In the genomic region with DNA sequence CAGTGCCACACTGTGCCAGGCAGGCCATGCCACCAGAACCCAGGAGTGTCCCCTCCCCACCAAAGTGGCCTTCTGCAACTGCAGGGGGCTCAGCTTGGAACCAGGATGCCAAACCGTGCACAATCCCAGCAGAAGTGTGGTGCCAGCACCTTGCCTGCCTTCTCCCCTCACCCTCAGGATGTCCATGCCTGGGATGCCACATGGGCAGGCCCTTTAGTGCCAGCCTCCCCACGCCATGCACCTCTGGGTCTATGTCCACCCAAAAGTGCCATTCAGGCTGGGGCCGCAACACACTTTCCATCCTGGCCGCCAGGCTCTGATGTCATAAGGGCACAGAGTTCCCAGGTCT, we compare ENCODE assay signal across 11 cellular contexts. TPM values are rescaled to one million over a fixed set of nuclear protein-coding genes. Genes with fewer than 3 reads are reported as not detected.
DNase-seq lines count a peak whose midpoint lies in the region; ATAC-seq and TF ChIP-seq lines count a peak whose summit lies in the region.
"Had no signal": no experiment of that assay in that cellular context is flagged by ENCODE, and none has a peak within 500 bp of the region (broad histone marks: within the 10 kb centered on the region; RNA-seq: fewer than 3 reads in every experiment).

No MANE protein-coding gene starts in this region.

- H3K4me1 Mint-ChIP-seq in immature natural killer cell = peaks cover 36 to 38% of the 10 kb centered on the region in 2 donors

- peak overlapping the region; percentile 66 to 93 (median 89) for H3K27ac Mint-ChIP-seq in immature natural killer cell

- no peak for DNase-seq in adrenal gland
- DNase-seq in immature natural killer cell = no peak
- DNase-seq in NCI-H2196 (lab: John Stamatoyannopoulos, UW; ENCODE audit: unreplicated experiment) = no peak
- no peak for DNase-seq in GM20000 (ENCODE audit: low spot score)
- DNase-seq: activated gamma-delta T cell, NCI-H1694 had no signal

- TF ChIP-seq POLR2A in adrenal gland (IDR thresholded peaks at IDR 0.05) = no peak

- peaks cover 70 to 97% (median 80%) of the 10 kb centered on the region in 10 experiments for H3K4me1 ChIP-seq in BLaER1 treated with 17β-estradiol and CSF1 and Interleukin-3, amounts not matched to agents 10 nM and 100 nM
- H3K4me1 ChIP-seq in adrenal gland (replicated peaks in 1 of 2) (peaks cover 24 to 44% of the 10 kb centered on the region in 2 donors), skeletal muscle satellite cell (ENCODE audit: control insufficient read depth, insufficient read depth, low read length) (peaks cover 43% of the 10 kb centered on the region)

- no peaks in the 10 kb centered on the region for H3K9me3 Mint-ChIP-seq in immature natural killer cell

- peak overlapping the region in 10 of 11 experiments; percentile 29 to 70 (median 54); a peak in 17 of 22 replicates for H3K9ac ChIP-seq in BLaER1 treated with 17β-estradiol and CSF1 and Interleukin-3, amounts not matched to agents 10 nM and 100 nM
- peak overlapping the region; percentile 84 for H3K9ac ChIP-seq in skeletal muscle satellite cell (ENCODE audit: low read depth, low read length)

- 51 to 72% (median 70%) methylated on average over 3 to 4 of the region's 4 CpGs; no CpG with 5 or more reads in 1 of the 4 donors for WGBS in adrenal gland, 4 donors

- peak overlapping the region in 1 of 5 donors; percentile 36 for H3K4me3 Mint-ChIP-seq in immature natural killer cell

- intact Hi-C loops in adrenal gland (cut with DNase I) = no loop called here

- no peaks in the 10 kb centered on the region for H3K27me3 ChIP-seq in BLaER1 treated with 17β-estradiol and CSF1 and Interleukin-3, amounts not matched to agents 10 nM and 100 nM
- H3K27me3 ChIP-seq in adrenal gland (no peaks in the 10 kb centered on the region), skeletal muscle satellite cell (ENCODE audit: control insufficient read depth, insufficient read depth, low read length) (no peaks in the 10 kb centered on the region)

- H4K20me1 ChIP-seq in BLaER1 treated with 17β-estradiol and CSF1 and Interleukin-3, amounts not matched to agents 10 nM and 100 nM = no peaks in the 10 kb centered on the region

- peaks cover 0 to 13% (median 6%) of the 10 kb centered on the region in 11 experiments; a peak in 9 of 22 replicates for H3K36me3 ChIP-seq in BLaER1 treated with 17β-estradiol and CSF1 and Interleukin-3, amounts not matched to agents 10 nM and 100 nM
- H3K36me3 ChIP-seq in adrenal gland (replicated peaks in 1 of 2) = no peaks in the 10 kb centered on the region
- no peaks in the 10 kb centered on the region for H3K36me3 ChIP-seq in skeletal muscle satellite cell (ENCODE audit: insufficient read depth, low read length)

- no peak for ATAC-seq in HG03571 (IDR thresholded peaks at IDR 0.05; ENCODE audit: unreplicated experiment)
- no peak for ATAC-seq in HG02852 (IDR thresholded peaks at IDR 0.05; ENCODE audit: unreplicated experiment)

- H3K4me3 ChIP-seq in BLaER1 treated with 17β-estradiol and CSF1 and Interleukin-3, amounts not matched to agents 10 nM and 100 nM = peak overlapping the region in 2 of 10 experiments; percentile 1 to 49; a peak in 4 of 20 replicates
- H3K4me3 ChIP-seq in adrenal gland (peak overlapping the region in 1 of 4 donors; percentile 18), skeletal muscle satellite cell (ENCODE audit: low read length) (peak overlapping the region; percentile 38)

- peaks cover 0 to 11% (median 5%) of the 10 kb centered on the region in 3 donors for H3K27me3 Mint-ChIP-seq in immature natural killer cell (ENCODE audit: low read depth in 3 of 3)

- H3K36me3 Mint-ChIP-seq in immature natural killer cell = no peaks in the 10 kb centered on the region

- H3K4me2 ChIP-seq in BLaER1 treated with 17β-estradiol and CSF1 and Interleukin-3, amounts not matched to agents 10 nM and 100 nM = peak overlapping the region; percentile 49 to 89 (median 78)
- peak overlapping the region; percentile 75 for H3K4me2 ChIP-seq in skeletal muscle satellite cell (ENCODE audit: low read length)

- H3K9me3 ChIP-seq in BLaER1 treated with 17β-estradiol and CSF1 and Interleukin-3, amounts not matched to agents 10 nM and 100 nM (replicated peaks in 1 of 11) = peaks cover 20 to 35% (median 25%) of the 10 kb centered on the region in 11 experiments
- H3K9me3 ChIP-seq in adrenal gland (replicated peaks in 1 of 3) = no peaks in the 10 kb centered on the region
- no peaks in the 10 kb centered on the region for H3K9me3 ChIP-seq in skeletal muscle satellite cell (replicated peaks; ENCODE audit: low read length)

- peak overlapping the region; percentile 54 to 82 (median 69) for H3K27ac ChIP-seq in BLaER1 treated with 17β-estradiol and CSF1 and Interleukin-3, amounts not matched to agents 10 nM and 100 nM
- H3K27ac ChIP-seq in adrenal gland = peak overlapping the region; percentile 87 to 99 (median 94)
- H3K27ac ChIP-seq: VCaP had no signal

- TF ChIP-seq CTCF in adrenal gland (IDR thresholded peaks at IDR 0.05) = no peak
- no peak for TF ChIP-seq CTCF in GM20000 (IDR thresholded peaks at IDR 0.05; ENCODE audit: extremely low read depth, missing control alignments)

RNA-seq across cellular contexts. Expression of gene TBC1D22A, which starts 8.7 kb away (rescaled TPM):
- total RNA-seq in adrenal gland = 10 to 100 TPM; 18.8 to 44.2 (median 29.9) TPM
- polyA plus RNA-seq in adrenal gland (10 to 100 TPM; 11.5 to 17.4 (median 14.9) TPM), immature natural killer cell (10 to 100 TPM; 20.6 to 28.0 (median 24.0) TPM)
- total RNA-seq in skeletal muscle satellite cell (2012; rRNA removed) = 10.7 and 12.2 TPM in 2 replicates

RNA-seq across cellular contexts. Expression of gene CERK, which starts 15.7 kb away (rescaled TPM):
- 10 to 100 TPM; 34.0 to 92.1 (median 48.0) TPM for total RNA-seq in adrenal gland
- 10 to 100 TPM; 18.6 to 24.3 (median 19.5) TPM for polyA plus RNA-seq in adrenal gland
- polyA plus RNA-seq in immature natural killer cell = 10 to 100 TPM; 31.1 to 59.4 (median 38.9) TPM
- total RNA-seq in skeletal muscle satellite cell (2012; rRNA removed) = 22.1 and 26.4 TPM in 2 replicates
